Comparison of ENCODE assay signal across 8 cellular contexts in genomic region chr16:14302031-14302398, GRCh38.
A peak's percentile ranks its signal among the peaks of the same experiment; 100 is the strongest.
DNase-seq lines count a peak whose midpoint lies in the region; ATAC-seq and TF ChIP-seq lines count a peak whose summit lies in the region.

No MANE protein-coding gene starts in this region.

- H3K9ac ChIP-seq in KMS-11 (peak overlapping the region; percentile 91), neuronal stem cell (ENCODE audit: low read depth, low read length, poor library complexity) (no peak overlapping the region)

- no peaks in the 10 kb centered on the region for H3K27me3 ChIP-seq in KMS-11 (ENCODE audit: insufficient read depth, low read depth)
- H3K27me3 ChIP-seq in foreskin keratinocyte, result no peaks in the 10 kb centered on the region
- peaks cover 0 to 4% (median 4%) of the 10 kb centered on the region in 3 experiments for H3K27me3 ChIP-seq in neuronal stem cell (ENCODE audit: control insufficient read depth in 3 of 3, insufficient read depth in 3 of 3, low read depth in 1 of 3, low read length in 3 of 3)

- no peak overlapping the region for H3K27ac Mint-ChIP-seq in activated CD4-positive, alpha-beta memory T cell treated with anti-CD3 and anti-CD28 coated beads, Interleukin-2, amount 10 ng/mL, durations not matched to agents 7 days and 5 days

- H2BK120ac ChIP-seq in neuronal stem cell (ENCODE audit: low read depth, low read length), result no peak overlapping the region

- H3K79me1 ChIP-seq in neuronal stem cell (ENCODE audit: low read depth, low read length), result peaks cover 6% of the 10 kb centered on the region

- H3K36me3 ChIP-seq in KMS-11 (ENCODE audit: insufficient read depth), result no peaks in the 10 kb centered on the region
- no peaks in the 10 kb centered on the region for H3K36me3 ChIP-seq in neuronal stem cell (replicated peaks in 1 of 2; ENCODE audit: control insufficient read depth in 2 of 2, insufficient read depth in 2 of 2, low read length in 2 of 2)

- peaks cover 11% of the 10 kb centered on the region for H3K4me1 Mint-ChIP-seq in activated CD4-positive, alpha-beta memory T cell treated with anti-CD3 and anti-CD28 coated beads, Interleukin-2, amount 10 ng/mL, durations not matched to agents 7 days and 5 days

- H3K4me1 ChIP-seq in KMS-11 (ENCODE audit: low read depth, poor library complexity, severe bottlenecking), result peaks cover 23% of the 10 kb centered on the region
- H3K4me1 ChIP-seq in foreskin keratinocyte, result peaks cover 32% of the 10 kb centered on the region
- peaks cover 22 to 26% of the 10 kb centered on the region in 2 donors for H3K4me1 ChIP-seq in neuronal stem cell (ENCODE audit: control insufficient read depth in 2 of 2, insufficient read depth in 1 of 2, low read depth in 1 of 2, low read length in 2 of 2)

- ATAC-seq in GM21723 (IDR thresholded peaks at IDR 0.05; ENCODE audit: unreplicated experiment) (peak; percentile 59), foreskin keratinocyte (peak; percentile 65)

- no peaks in the 10 kb centered on the region for H4K20me1 ChIP-seq in KMS-11 (ENCODE audit: insufficient read depth)

- H3K9me3 Mint-ChIP-seq in activated CD4-positive, alpha-beta memory T cell treated with anti-CD3 and anti-CD28 coated beads, Interleukin-2, amount 10 ng/mL, durations not matched to agents 7 days and 5 days, result no peaks in the 10 kb centered on the region

- POLR2A ChIA-PET in activated CD4-positive, alpha-beta memory T cell treated with anti-CD3 and anti-CD28 coated beads, Interleukin-2, amount 10 ng/mL, durations not matched to agents 7 days and 5 days (lab: Charles Lee), result no interaction called here

- H3K4me3 ChIP-seq in KMS-11 (IDR thresholded peaks at IDR 0.05; ENCODE audit: insufficient read depth, low read depth, low read length), result peak overlapping the region; percentile 2
- peak overlapping the region; percentile 65 to 96 for H3K4me3 ChIP-seq in neuronal stem cell (ENCODE audit: low read length in 2 of 2)

- peak; percentile 44 for DNase-seq in NCI-H748 (lab: John Stamatoyannopoulos, UW; ENCODE audit: unreplicated experiment)
- DNase-seq in NCI-H748 treated with DMSO at 0.1 percent for 48 hours (lab: John Stamatoyannopoulos, UW), result no peak
- DNase-seq in activated CD4-positive, alpha-beta memory T cell treated with anti-CD3 and anti-CD28 coated beads, Interleukin-2, amount 10 ng/mL, durations not matched to agents 7 days and 5 days, result no peak
- no peak for DNase-seq in foreskin keratinocyte
- no peak for DNase-seq in neuronal stem cell (ENCODE audit: low spot score)
- DNase-seq in occipital lobe (lab: John Stamatoyannopoulos, UW), result no peak

- no peak overlapping the region for H4K91ac ChIP-seq in neuronal stem cell (ENCODE audit: low read depth, low read length, poor library complexity)

- H2BK15ac ChIP-seq in neuronal stem cell (ENCODE audit: low read length), result no peak overlapping the region

- H3K23ac ChIP-seq in neuronal stem cell (ENCODE audit: low read depth, low read length, poor library complexity), result no peak overlapping the region

- no peak overlapping the region for H2AK5ac ChIP-seq in neuronal stem cell (ENCODE audit: low read depth, low read length)

- H4K8ac ChIP-seq in neuronal stem cell (ENCODE audit: low read depth, low read length), result no peak overlapping the region

- no peaks in the 10 kb centered on the region for H3K36me3 Mint-ChIP-seq in activated CD4-positive, alpha-beta memory T cell treated with anti-CD3 and anti-CD28 coated beads, Interleukin-2, amount 10 ng/mL, durations not matched to agents 7 days and 5 days (ENCODE audit: low read depth)

- CTCF ChIA-PET in activated CD4-positive, alpha-beta memory T cell treated with anti-CD3 and anti-CD28 coated beads, Interleukin-2, amount 10 ng/mL, durations not matched to agents 7 days and 5 days (lab: Charles Lee), result interaction anchor here (0.9 kb wide), 1 partner anchor 53 kb away, joined by 3 read pairs; no protein-coding TSS in a partner anchor

- no peaks in the 10 kb centered on the region for H3K9me3 ChIP-seq in neuronal stem cell (replicated peaks in 1 of 2; ENCODE audit: control insufficient read depth in 2 of 2, insufficient read depth in 1 of 2, low read depth in 1 of 2, low read length in 2 of 2)

- TF ChIP-seq CTCF in KMS-11 (conservative IDR thresholded peaks at IDR 0.05; ENCODE audit: low read depth, low read length) (no peak), foreskin keratinocyte (conservative IDR thresholded peaks at IDR 0.05) (no peak)

- peak overlapping the region; percentile 71 for H3K14ac ChIP-seq in neuronal stem cell (ENCODE audit: low read length)

- peaks cover 49% of the 10 kb centered on the region for H3K79me2 ChIP-seq in KMS-11 (ENCODE audit: insufficient read depth, low read depth)

- peak overlapping the region; percentile 97 for H3K18ac ChIP-seq in neuronal stem cell (ENCODE audit: low read length)

- H3K4me3 Mint-ChIP-seq in activated CD4-positive, alpha-beta memory T cell treated with anti-CD3 and anti-CD28 coated beads, Interleukin-2, amount 10 ng/mL, durations not matched to agents 7 days and 5 days, result peak overlapping the region; percentile 60

- H2AFZ ChIP-seq in KMS-11 (ENCODE audit: low read depth), result peak overlapping the region; percentile 74
- H2AFZ ChIP-seq in neuronal stem cell (ENCODE audit: low read length), result peak overlapping the region; percentile 98

- H3K27me3 Mint-ChIP-seq in activated CD4-positive, alpha-beta memory T cell treated with anti-CD3 and anti-CD28 coated beads, Interleukin-2, amount 10 ng/mL, durations not matched to agents 7 days and 5 days, result peaks cover 36% of the 10 kb centered on the region

- peak overlapping the region; percentile 85; the same call in 1 of the 2 replicates for H3K4me2 ChIP-seq in KMS-11
- H3K4me2 ChIP-seq in neuronal stem cell (ENCODE audit: insufficient read depth, low read length, poor library complexity, severe bottlenecking), result peak overlapping the region; percentile 97

- H3K4ac ChIP-seq in neuronal stem cell (ENCODE audit: low read length), result no peak overlapping the region

- H2BK12ac ChIP-seq in neuronal stem cell (ENCODE audit: low read length), result no peak overlapping the region

- WGBS in neuronal stem cell (ENCODE audit: extremely low coverage in 2 of 2, insufficient read length in 2 of 2, insufficient replicate concordance in 1 of 2), 2 donors, result no CpG with 5 or more reads among the region's 37 CpGs

- H3K27ac ChIP-seq in KMS-11 (peak overlapping the region; percentile 81), foreskin keratinocyte (peak overlapping the region; percentile 96), neuronal stem cell (replicated peaks; ENCODE audit: low read length) (no peak overlapping the region)

- H2BK5ac ChIP-seq in neuronal stem cell (ENCODE audit: low read length), result peak overlapping the region; percentile 87
